13 cellular contexts compared by ENCODE assay signal in genomic region chr2:38394903-38395341, GRCh38. TPM values are rescaled to one million over a fixed set of nuclear protein-coding genes. Genes with fewer than 3 reads are reported as not detected.
DNase-seq lines count a peak whose midpoint lies in the region; ATAC-seq, FAIRE-seq and TF ChIP-seq lines count a peak whose summit lies in the region.
"Had no signal": no experiment of that assay in that cellular context is flagged by ENCODE, and none has a peak within 500 bp of the region (broad histone marks: within the 10 kb centered on the region; RNA-seq: fewer than 3 reads in every experiment).

No MANE protein-coding gene starts in this region.

- H3K4me3 ChIP-seq in Loucy (ENCODE audit: low read length, poor library complexity, severe bottlenecking) (peak overlapping the region; percentile 57), astrocyte of the cerebellum (ENCODE audit: low read depth, low read length) (no peak overlapping the region), prostate gland (no peak overlapping the region), kidney (ENCODE audit: low read length in 2 of 2) (no peak overlapping the region), colonic mucosa (no peak overlapping the region)

- no peaks in the 10 kb centered on the region for H3K27me3 ChIP-seq in Loucy (ENCODE audit: insufficient read depth, low read length, poor library complexity, severe bottlenecking)
- no peaks in the 10 kb centered on the region for H3K27me3 ChIP-seq in prostate gland (replicated peaks; ENCODE audit: insufficient read depth)
- H3K27me3 ChIP-seq in colonic mucosa = no peaks in the 10 kb centered on the region
- H3K27me3 ChIP-seq: neutrophil had no signal

- 31% methylated on average over 5 of the region's 5 CpGs for WGBS in prostate gland

- H3K4me1 ChIP-seq in Loucy (ENCODE audit: insufficient read depth, low read length, poor library complexity, severe bottlenecking) (peaks cover 12% of the 10 kb centered on the region), prostate gland (replicated peaks) (no peaks in the 10 kb centered on the region), kidney (ENCODE audit: control insufficient read depth in 1 of 2, insufficient read depth in 1 of 2, low read depth in 1 of 2, low read length in 2 of 2) (no peaks in the 10 kb centered on the region), colonic mucosa (no peaks in the 10 kb centered on the region)

- DNase-seq in astrocyte of the cerebellum (ENCODE audit: low read depth) (peak; percentile 36), prostate gland (ENCODE audit: low spot score) (peak; percentile 29), kidney (no peak), SHP77 (lab: John Stamatoyannopoulos, UW) (no peak), colonic mucosa (no peak)
- DNase-seq: endodermal cell; immature natural killer cell; KG1; NK-92 treated with Interleukin-12 subunit alpha and Interleukin-12 subunit beta, amount 100 ng/mL, for 24 hours had no signal

- peak; percentile 83 for ATAC-seq in GM18520 (IDR thresholded peaks at IDR 0.05; ENCODE audit: unreplicated experiment)
- no peak for ATAC-seq in HG02870 (IDR thresholded peaks at IDR 0.05; ENCODE audit: unreplicated experiment)

- no peaks in the 10 kb centered on the region for H4K20me1 ChIP-seq in Loucy (ENCODE audit: insufficient read depth, low read length, poor library complexity, severe bottlenecking)

- H3K4me2 ChIP-seq in Loucy (ENCODE audit: low read depth, low read length, poor library complexity, severe bottlenecking) = peak overlapping the region; percentile 63

- no peaks in the 10 kb centered on the region for H3F3A ChIP-seq in Loucy (ENCODE audit: low read depth)

- H3K9me2 ChIP-seq in Loucy (replicated peaks; ENCODE audit: low read depth, low read length) = no peaks in the 10 kb centered on the region

- H3K9ac ChIP-seq in Loucy (ENCODE audit: low read depth, low read length, poor library complexity, severe bottlenecking) (no peak overlapping the region), kidney (ENCODE audit: low read length in 2 of 2) (no peak overlapping the region), colonic mucosa (ENCODE audit: low read depth in 2 of 2, low read length in 2 of 2) (no peak overlapping the region)

- H3K36me3 ChIP-seq in Loucy (ENCODE audit: insufficient read depth, low read length) = no peaks in the 10 kb centered on the region
- H3K36me3 ChIP-seq in prostate gland = no peaks in the 10 kb centered on the region
- H3K36me3 ChIP-seq in kidney (ENCODE audit: control insufficient read depth in 1 of 2, insufficient read depth in 2 of 2, low read length in 2 of 2) = no peaks in the 10 kb centered on the region
- H3K36me3 ChIP-seq in colonic mucosa = no peaks in the 10 kb centered on the region
- H3K36me3 ChIP-seq: neutrophil had no signal

- intact Hi-C loops in prostate gland (cut with DNase I) = no loop called here
- intact Hi-C loops in kidney (cut with DNase I) = no loop called here
- intact Hi-C loops in colonic mucosa (cut with DNase I) = no loop called here

- no peak for FAIRE-seq in kidney (lab: Jason Lieb, UNC)

- TF ChIP-seq POLR2A in prostate gland (IDR thresholded peaks at IDR 0.05) = no peak

- H2AFZ ChIP-seq in Loucy (ENCODE audit: low read length) = peak overlapping the region; percentile 50; the same call in 1 of the 2 replicates

- H3K27ac ChIP-seq in prostate gland (no peak overlapping the region), kidney (ENCODE audit: low read depth in 2 of 2, low read length in 2 of 2) (no peak overlapping the region), colonic mucosa (no peak overlapping the region)
- H3K27ac ChIP-seq: neutrophil had no signal

- in situ Hi-C loops in astrocyte of the cerebellum (cut with HindIII; ENCODE audit: low sequenced_read_pairs) = no loop called here

- no peaks in the 10 kb centered on the region for H3K79me2 ChIP-seq in Loucy (ENCODE audit: insufficient read depth, low read length)

- no peaks in the 10 kb centered on the region for H3K9me3 ChIP-seq in Loucy (ENCODE audit: insufficient read depth, low read depth, low read length)
- no peaks in the 10 kb centered on the region for H3K9me3 ChIP-seq in prostate gland
- H3K9me3 ChIP-seq in kidney (ENCODE audit: control insufficient read depth in 1 of 2, low read length in 2 of 2) = no peaks in the 10 kb centered on the region
- no peaks in the 10 kb centered on the region for H3K9me3 ChIP-seq in colonic mucosa
- H3K9me3 ChIP-seq: neutrophil had no signal

- TF ChIP-seq CTCF in Loucy (conservative IDR thresholded peaks at IDR 0.05; ENCODE audit: low read length) (no peak), astrocyte of the cerebellum (IDR thresholded peaks at IDR 0.05; ENCODE audit: low read depth, low read length, missing control alignments) (no peak), prostate gland (IDR thresholded peaks at IDR 0.05) (no peak), kidney (IDR thresholded peaks at IDR 0.05; ENCODE audit: borderline replicate concordance, extremely low read depth, insufficient read depth) (no peak), colonic mucosa (IDR thresholded peaks at IDR 0.05) (no peak)

RNA-seq across cellular contexts. Expression of gene ATL2, which starts 17.8 kb away (rescaled TPM):
- total RNA-seq in prostate gland = 10 to 100 TPM; 70.9 to 88.7 TPM
- 52.1 TPM for total RNA-seq in kidney
- 22.0 TPM for polyA plus RNA-seq in kidney (ENCODE audit: insufficient read depth, low read depth, low replicate concordance)
- 10 to 100 TPM; 54.9 to 66.5 TPM for total RNA-seq in colonic mucosa

Comparison
In these comparisons a context has a peak if more than half of its experiments do, and no peak if none do; other contexts are left out.
1. DNase-seq: peak in astrocyte of the cerebellum (single experiment) and prostate gland (single experiment); none in kidney (single experiment), SHP77 (0 of 2) and colonic mucosa (single experiment).